Comparison of ENCODE assay signal across 1 cellular context in the genomic region with DNA sequence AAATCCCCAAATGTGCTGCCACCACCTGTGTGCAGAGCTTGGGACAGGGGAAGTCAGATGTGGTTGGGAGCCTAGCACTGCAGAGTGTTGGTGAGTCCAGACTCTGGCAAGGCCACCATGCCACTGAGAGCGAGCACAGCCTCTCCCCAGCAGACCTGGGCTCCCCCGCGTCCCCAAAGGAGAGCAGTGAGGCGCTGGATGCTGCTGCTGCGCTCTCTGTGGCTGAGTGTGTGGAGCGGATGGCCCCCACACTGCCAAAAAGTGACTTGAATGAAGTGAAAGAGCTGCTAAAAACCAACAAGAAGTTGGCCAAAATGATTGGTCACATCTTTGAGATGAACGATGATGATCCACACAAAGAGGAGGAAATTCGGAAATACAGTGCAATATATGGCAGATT.
TF ChIP-seq lines count a peak whose summit lies in the region.

No MANE protein-coding gene starts in this region.

TF ChIP-seq in GM23338, 12 proteins besides CTCF, POLR2A, EP300 and RAD21 (continued from another document):
- TF ChIP-seq, protein P1, sequence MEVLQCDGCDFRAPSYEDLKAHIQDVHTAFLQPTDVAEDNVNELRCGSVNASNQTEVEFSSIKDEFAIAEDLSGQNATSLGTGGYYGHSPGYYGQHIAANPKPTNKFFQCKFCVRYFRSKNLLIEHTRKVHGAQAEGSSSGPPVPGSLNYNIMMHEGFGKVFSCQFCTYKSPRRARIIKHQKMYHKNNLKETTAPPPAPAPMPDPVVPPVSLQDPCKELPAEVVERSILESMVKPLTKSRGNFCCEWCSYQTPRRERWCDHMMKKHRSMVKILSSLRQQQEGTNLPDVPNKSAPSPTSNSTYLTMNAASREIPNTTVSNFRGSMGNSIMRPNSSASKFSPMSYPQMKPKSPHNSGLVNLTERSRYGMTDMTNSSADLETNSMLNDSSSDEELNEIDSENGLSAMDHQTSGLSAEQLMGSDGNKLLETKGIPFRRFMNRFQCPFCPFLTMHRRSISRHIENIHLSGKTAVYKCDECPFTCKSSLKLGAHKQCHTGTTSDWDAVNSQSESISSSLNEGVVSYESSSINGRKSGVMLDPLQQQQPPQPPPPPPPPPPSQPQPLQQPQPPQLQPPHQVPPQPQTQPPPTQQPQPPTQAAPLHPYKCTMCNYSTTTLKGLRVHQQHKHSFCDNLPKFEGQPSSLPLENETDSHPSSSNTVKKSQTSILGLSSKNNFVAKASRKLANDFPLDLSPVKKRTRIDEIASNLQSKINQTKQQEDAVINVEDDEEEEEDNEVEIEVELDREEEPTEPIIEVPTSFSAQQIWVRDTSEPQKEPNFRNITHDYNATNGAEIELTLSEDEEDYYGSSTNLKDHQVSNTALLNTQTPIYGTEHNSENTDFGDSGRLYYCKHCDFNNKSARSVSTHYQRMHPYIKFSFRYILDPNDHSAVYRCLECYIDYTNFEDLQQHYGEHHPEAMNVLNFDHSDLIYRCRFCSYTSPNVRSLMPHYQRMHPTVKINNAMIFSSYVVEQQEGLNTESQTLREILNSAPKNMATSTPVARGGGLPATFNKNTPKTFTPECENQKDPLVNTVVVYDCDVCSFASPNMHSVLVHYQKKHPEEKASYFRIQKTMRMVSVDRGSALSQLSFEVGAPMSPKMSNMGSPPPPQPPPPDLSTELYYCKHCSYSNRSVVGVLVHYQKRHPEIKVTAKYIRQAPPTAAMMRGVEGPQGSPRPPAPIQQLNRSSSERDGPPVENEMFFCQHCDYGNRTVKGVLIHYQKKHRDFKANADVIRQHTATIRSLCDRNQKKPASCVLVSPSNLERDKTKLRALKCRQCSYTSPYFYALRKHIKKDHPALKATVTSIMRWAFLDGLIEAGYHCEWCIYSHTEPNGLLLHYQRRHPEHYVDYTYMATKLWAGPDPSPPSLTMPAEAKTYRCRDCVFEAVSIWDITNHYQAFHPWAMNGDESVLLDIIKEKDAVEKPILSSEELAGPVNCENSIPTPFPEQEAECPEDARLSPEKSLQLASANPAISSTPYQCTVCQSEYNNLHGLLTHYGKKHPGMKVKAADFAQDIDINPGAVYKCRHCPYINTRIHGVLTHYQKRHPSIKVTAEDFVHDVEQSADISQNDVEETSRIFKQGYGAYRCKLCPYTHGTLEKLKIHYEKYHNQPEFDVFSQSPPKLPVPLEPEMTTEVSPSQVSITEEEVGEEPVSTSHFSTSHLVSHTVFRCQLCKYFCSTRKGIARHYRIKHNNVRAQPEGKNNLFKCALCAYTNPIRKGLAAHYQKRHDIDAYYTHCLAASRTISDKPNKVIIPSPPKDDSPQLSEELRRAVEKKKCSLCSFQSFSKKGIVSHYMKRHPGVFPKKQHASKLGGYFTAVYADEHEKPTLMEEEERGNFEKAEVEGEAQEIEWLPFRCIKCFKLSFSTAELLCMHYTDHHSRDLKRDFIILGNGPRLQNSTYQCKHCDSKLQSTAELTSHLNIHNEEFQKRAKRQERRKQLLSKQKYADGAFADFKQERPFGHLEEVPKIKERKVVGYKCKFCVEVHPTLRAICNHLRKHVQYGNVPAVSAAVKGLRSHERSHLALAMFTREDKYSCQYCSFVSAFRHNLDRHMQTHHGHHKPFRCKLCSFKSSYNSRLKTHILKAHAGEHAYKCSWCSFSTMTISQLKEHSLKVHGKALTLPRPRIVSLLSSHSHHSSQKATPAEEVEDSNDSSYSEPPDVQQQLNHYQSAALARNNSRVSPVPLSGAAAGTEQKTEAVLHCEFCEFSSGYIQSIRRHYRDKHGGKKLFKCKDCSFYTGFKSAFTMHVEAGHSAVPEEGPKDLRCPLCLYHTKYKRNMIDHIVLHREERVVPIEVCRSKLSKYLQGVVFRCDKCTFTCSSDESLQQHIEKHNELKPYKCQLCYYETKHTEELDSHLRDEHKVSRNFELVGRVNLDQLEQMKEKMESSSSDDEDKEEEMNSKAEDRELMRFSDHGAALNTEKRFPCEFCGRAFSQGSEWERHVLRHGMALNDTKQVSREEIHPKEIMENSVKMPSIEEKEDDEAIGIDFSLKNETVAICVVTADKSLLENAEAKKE (CRISPR knock-in tag; IDR thresholded peaks at IDR 0.05), result no peak
